ENCODE assay signal across 23 cellular contexts in the genomic region with DNA sequence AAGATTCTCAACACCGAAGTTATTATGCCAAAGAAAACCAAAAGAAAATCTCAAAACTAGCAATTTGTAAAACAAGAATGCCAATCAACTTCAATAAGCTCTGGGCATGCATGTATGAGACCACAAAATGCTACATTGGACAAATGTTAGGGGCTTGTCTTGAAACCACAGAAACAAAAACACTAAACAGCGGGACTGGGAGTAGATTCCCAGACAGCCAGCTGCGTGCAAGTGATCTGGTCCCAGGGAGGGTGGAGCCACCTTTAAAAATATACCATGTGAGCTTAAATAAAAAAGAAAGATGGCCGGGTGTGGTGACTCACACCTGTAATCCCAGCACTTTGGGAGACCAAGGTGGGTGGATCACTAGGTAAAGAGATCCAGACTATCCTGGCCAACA.
"Had no signal": no experiment of that assay in that cellular context is flagged by ENCODE, and none has a peak within 500 bp of the region (broad histone marks: within the 10 kb centered on the region; RNA-seq: fewer than 3 reads in every experiment).

No MANE protein-coding gene starts in this region.

- H3K4me3 ChIP-seq: ascending aorta had no signal

- H3K9me3 ChIP-seq: ascending aorta had no signal

- H3K27ac ChIP-seq: ascending aorta had no signal

- H3K36me3 ChIP-seq: ascending aorta had no signal

- ATAC-seq: activated CD8-positive, alpha-beta T cell treated with anti-CD3 and anti-CD28 coated beads, Interleukin-2, amount 10 ng/mL, durations not matched to agents 7 days and 5 days; activated naive CD4-positive, alpha-beta T cell treated with anti-CD3 and anti-CD28 coated beads, Interleukin-2, amount 50 U/mL, for 72 hours; activated naive CD8-positive, alpha-beta T cell treated with anti-CD3 and anti-CD28 coated beads, Interleukin-2, amount 50 U/mL, for 24 hours; activated T-cell treated with anti-CD3 and anti-CD28 coated beads, Interleukin-2, amount 50 U/mL, for 4 hours; T-helper 17 cell; WTC11 had no signal

- DNase-seq: activated CD4-positive, alpha-beta T cell treated with anti-CD3 and anti-CD28 coated beads for 48 hours; activated CD4-positive, alpha-beta T cell treated with anti-CD3 and anti-CD28 coated beads, Interleukin-2, amount 50 U/mL, for 4 hours; activated CD4-positive, CD25-positive, alpha-beta regulatory T cell treated with anti-CD3 and anti-CD28 coated beads, Interleukin-2, amount 50 U/mL, for 72 hours; activated CD8-positive, alpha-beta T cell treated with anti-CD3 and anti-CD28 coated beads, Interleukin-2, amount 10 ng/mL, durations not matched to agents 7 days and 5 days; activated effector memory CD4-positive, alpha-beta T cell treated with anti-CD3 and anti-CD28 coated beads, Interleukin-2, amount 50 U/mL, for 16 hours; activated naive CD4-positive, alpha-beta T cell treated with Interleukin-2 at 50 U/mL for 16 hours; activated naive CD8-positive, alpha-beta T cell treated with anti-CD3 and anti-CD28 coated beads, Interleukin-2, amount 50 U/mL, for 24 hours; activated T-cell treated with anti-CD3 and anti-CD28 coated beads, Interleukin-2, amount 50 U/mL, for 4 hours; amniotic stem cell; central memory CD4-positive, alpha-beta T cell; KG1; NCI-H1092 treated with DMSO at 0.1 percent for 48 hours; NCI-H1417 treated with DMSO at 0.1 percent for 48 hours; NCI-H187 treated with DMSO at 0.1 percent for 48 hours; NCI-H2081 treated with DMSO at 0.1 percent for 48 hours; NCI-H446; NCI-H524; SHP77 treated with DMSO at 0.1 percent for 48 hours; T-helper 17 cell; T-helper 9 cell had no signal

- H3K4me1 ChIP-seq: ascending aorta had no signal

- H3K27me3 ChIP-seq: ascending aorta had no signal
